In the genomic region with DNA sequence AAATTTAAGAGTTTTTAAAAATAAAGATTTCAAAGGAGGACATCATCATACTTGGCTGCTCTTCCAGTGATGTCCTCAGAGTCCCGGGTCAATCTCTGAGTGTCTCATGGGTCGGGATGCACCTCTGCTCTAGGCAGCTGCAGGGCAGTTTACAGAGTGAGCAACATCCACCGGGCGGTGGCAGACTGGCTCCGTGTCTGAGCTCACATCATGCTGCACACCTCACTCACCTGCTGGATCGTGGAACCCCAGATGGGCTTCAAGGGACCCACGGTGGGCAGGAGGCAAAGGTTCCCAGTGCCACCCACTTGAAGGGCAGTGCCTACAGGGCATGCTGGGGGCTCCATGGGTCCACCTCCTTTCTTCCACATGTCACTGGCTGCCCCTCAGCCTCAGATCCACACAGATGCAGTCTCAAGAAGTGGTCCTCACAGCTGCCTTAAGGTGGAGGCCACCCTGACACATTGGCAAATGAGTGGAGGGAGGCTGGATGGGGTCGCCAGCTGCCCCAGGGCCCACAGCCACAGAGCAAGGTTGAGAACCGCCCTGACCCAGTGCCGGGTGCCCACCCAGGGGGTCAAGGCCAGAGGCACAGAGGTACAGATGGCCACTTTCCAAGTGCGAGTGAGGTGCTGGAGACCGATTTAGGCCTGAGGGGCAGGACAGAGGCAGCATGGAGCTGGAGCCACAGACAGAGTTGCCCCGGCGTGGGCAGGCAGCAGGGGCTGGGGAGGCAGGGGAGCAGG, we compare ENCODE assay signal across 1 cellular context.
TF ChIP-seq lines count a peak whose summit lies in the region.

No MANE protein-coding gene starts in this region.

TF ChIP-seq in IMR-90, 13 proteins besides CTCF, POLR2A, EP300 and RAD21:
- TF ChIP-seq CHD1 (IDR thresholded peaks at IDR 0.05; ENCODE audit: low read depth, low read length) (no peak), MXI1 (IDR thresholded peaks at IDR 0.05; ENCODE audit: borderline replicate concordance, low read depth, low read length) (no peak), RFX5 (IDR thresholded peaks at IDR 0.05; ENCODE audit: low read depth, low read length) (no peak), NFE2L2 (IDR thresholded peaks at IDR 0.05; ENCODE audit: low read depth, low read length) (no peak), MAFK (IDR thresholded peaks at IDR 0.05; ENCODE audit: low read depth, low read length) (no peak), MAZ (IDR thresholded peaks at IDR 0.05; ENCODE audit: borderline replicate concordance, low read depth, low read length) (no peak), CEBPB (IDR thresholded peaks at IDR 0.05; ENCODE audit: low read depth, low read length) (no peak), USF2 (IDR thresholded peaks at IDR 0.05; ENCODE audit: low read depth, low read length) (no peak), SMC3 (IDR thresholded peaks at IDR 0.05; ENCODE audit: low read depth, low read length) (no peak), BHLHE40 (IDR thresholded peaks at IDR 0.05; ENCODE audit: low read depth, low read length) (no peak), FOS (IDR thresholded peaks at IDR 0.05; ENCODE audit: low read depth, low read length) (no peak), RCOR1 (IDR thresholded peaks at IDR 0.05; ENCODE audit: insufficient replicate concordance, low read length) (no peak)
- TF ChIP-seq, protein P1, sequence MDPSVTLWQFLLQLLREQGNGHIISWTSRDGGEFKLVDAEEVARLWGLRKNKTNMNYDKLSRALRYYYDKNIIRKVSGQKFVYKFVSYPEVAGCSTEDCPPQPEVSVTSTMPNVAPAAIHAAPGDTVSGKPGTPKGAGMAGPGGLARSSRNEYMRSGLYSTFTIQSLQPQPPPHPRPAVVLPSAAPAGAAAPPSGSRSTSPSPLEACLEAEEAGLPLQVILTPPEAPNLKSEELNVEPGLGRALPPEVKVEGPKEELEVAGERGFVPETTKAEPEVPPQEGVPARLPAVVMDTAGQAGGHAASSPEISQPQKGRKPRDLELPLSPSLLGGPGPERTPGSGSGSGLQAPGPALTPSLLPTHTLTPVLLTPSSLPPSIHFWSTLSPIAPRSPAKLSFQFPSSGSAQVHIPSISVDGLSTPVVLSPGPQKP (IDR thresholded peaks at IDR 0.05; ENCODE audit: borderline replicate concordance, low read depth, low read length), result no peak
